ENCODE assay signal across 14 cellular contexts in genomic region chr9:137756045-137756744, GRCh38.
A peak's percentile ranks its signal among the peaks of the same experiment; 100 is the strongest.
DNase-seq lines count a peak whose midpoint lies in the region; ATAC-seq and TF ChIP-seq lines count a peak whose summit lies in the region.
"Had no signal": no experiment of that assay in that cellular context is flagged by ENCODE, and none has a peak within 500 bp of the region (broad histone marks: within the 10 kb centered on the region; RNA-seq: fewer than 3 reads in every experiment).

No MANE protein-coding gene starts in this region.

- H3K9me3 Mint-ChIP-seq in activated naive CD8-positive, alpha-beta T cell (ENCODE audit: low read depth), result no peaks in the 10 kb centered on the region
- peaks cover 7% of the 10 kb centered on the region for H3K9me3 Mint-ChIP-seq in activated naive CD8-positive, alpha-beta T cell treated with anti-CD3 and anti-CD28 coated beads for 36 hours
- peaks cover 21% of the 10 kb centered on the region for H3K9me3 Mint-ChIP-seq in T-helper 2 cell treated with Interferon-gamma antibody and Interleukin-4, amounts not matched to agents 5 μg/mL and 100 μg/mL, for 36 hours
- H3K9me3 Mint-ChIP-seq in memory B cell, result peaks cover 1% of the 10 kb centered on the region
- H3K9me3 Mint-ChIP-seq in type B pancreatic cell, result peaks cover 7% of the 10 kb centered on the region

- DNase-seq in activated naive CD8-positive, alpha-beta T cell treated with anti-CD3 and anti-CD28 coated beads for 36 hours, result no peak
- no peak for DNase-seq in T-helper 2 cell treated with Interferon-gamma antibody and Interleukin-4, amounts not matched to agents 5 μg/mL and 100 μg/mL, for 36 hours (ENCODE audit: low spot score)
- DNase-seq in memory B cell (ENCODE audit: low spot score in 2 of 2) (no peak), type B pancreatic cell (ENCODE audit: extremely low spot score, unreplicated experiment) (no peak), cardiac septum (ENCODE audit: low spot score) (no peak), substantia nigra (lab: John Stamatoyannopoulos, UW) (no peak)
- DNase-seq: esophagus squamous epithelium, mesendoderm, NCI-H187 treated with DMSO at 0.1 percent for 48 hours, NCI-H510A treated with DMSO at 0.1 percent for 48 hours, retina, SHP77 had no signal

- intact Hi-C loops in cardiac septum (cut with DNase I), result no loop called here

- H3K27ac ChIP-seq in substantia nigra (ENCODE audit: low read depth, low read length, poor library complexity, severe bottlenecking), result no peak overlapping the region
- H3K27ac ChIP-seq: esophagus squamous epithelium had no signal

- no peak overlapping the region for H3K4me3 Mint-ChIP-seq in activated naive CD8-positive, alpha-beta T cell
- H3K4me3 Mint-ChIP-seq in activated naive CD8-positive, alpha-beta T cell treated with anti-CD3 and anti-CD28 coated beads for 36 hours, result no peak overlapping the region
- no peak overlapping the region for H3K4me3 Mint-ChIP-seq in T-helper 2 cell treated with Interferon-gamma antibody and Interleukin-4, amounts not matched to agents 5 μg/mL and 100 μg/mL, for 36 hours
- no peak overlapping the region for H3K4me3 Mint-ChIP-seq in memory B cell
- H3K4me3 Mint-ChIP-seq in type B pancreatic cell, result no peak overlapping the region

- ATAC-seq in memory B cell (ENCODE audit: low read depth) (no peak), HG03025 (IDR thresholded peaks at IDR 0.05; ENCODE audit: low FRiP score, unreplicated experiment) (no peak)

- H3K27me3 Mint-ChIP-seq in activated naive CD8-positive, alpha-beta T cell, result no peaks in the 10 kb centered on the region
- H3K27me3 Mint-ChIP-seq in activated naive CD8-positive, alpha-beta T cell treated with anti-CD3 and anti-CD28 coated beads for 36 hours, result no peaks in the 10 kb centered on the region
- no peaks in the 10 kb centered on the region for H3K27me3 Mint-ChIP-seq in T-helper 2 cell treated with Interferon-gamma antibody and Interleukin-4, amounts not matched to agents 5 μg/mL and 100 μg/mL, for 36 hours (ENCODE audit: low read depth)
- H3K27me3 Mint-ChIP-seq in memory B cell (no peaks in the 10 kb centered on the region), type B pancreatic cell (no peaks in the 10 kb centered on the region)

- TF ChIP-seq CTCF in type B pancreatic cell (conservative IDR thresholded peaks at IDR 0.05), result no peak

- peaks cover 22% of the 10 kb centered on the region for H3K4me1 Mint-ChIP-seq in activated naive CD8-positive, alpha-beta T cell (ENCODE audit: low read depth)
- H3K4me1 Mint-ChIP-seq in activated naive CD8-positive, alpha-beta T cell treated with anti-CD3 and anti-CD28 coated beads for 36 hours, result peaks cover 17% of the 10 kb centered on the region
- peaks cover 24% of the 10 kb centered on the region for H3K4me1 Mint-ChIP-seq in T-helper 2 cell treated with Interferon-gamma antibody and Interleukin-4, amounts not matched to agents 5 μg/mL and 100 μg/mL, for 36 hours (ENCODE audit: low read depth)
- H3K4me1 Mint-ChIP-seq in memory B cell (peaks cover 37% of the 10 kb centered on the region), type B pancreatic cell (ENCODE audit: unreplicated experiment) (no peaks in the 10 kb centered on the region)

- peaks cover 28% of the 10 kb centered on the region for H3K36me3 Mint-ChIP-seq in activated naive CD8-positive, alpha-beta T cell
- H3K36me3 Mint-ChIP-seq in activated naive CD8-positive, alpha-beta T cell treated with anti-CD3 and anti-CD28 coated beads for 36 hours, result peaks cover 71% of the 10 kb centered on the region
- H3K36me3 Mint-ChIP-seq in T-helper 2 cell treated with Interferon-gamma antibody and Interleukin-4, amounts not matched to agents 5 μg/mL and 100 μg/mL, for 36 hours (ENCODE audit: low read depth), result peaks cover 83% of the 10 kb centered on the region
- H3K36me3 Mint-ChIP-seq in memory B cell, result peaks cover 61% of the 10 kb centered on the region
- peaks cover 67% of the 10 kb centered on the region for H3K36me3 Mint-ChIP-seq in type B pancreatic cell

- H3K27ac Mint-ChIP-seq in activated naive CD8-positive, alpha-beta T cell, result peak overlapping the region; percentile 11
- no peak overlapping the region for H3K27ac Mint-ChIP-seq in activated naive CD8-positive, alpha-beta T cell treated with anti-CD3 and anti-CD28 coated beads for 36 hours
- H3K27ac Mint-ChIP-seq in T-helper 2 cell treated with Interferon-gamma antibody and Interleukin-4, amounts not matched to agents 5 μg/mL and 100 μg/mL, for 36 hours, result peak overlapping the region; percentile 16
- H3K27ac Mint-ChIP-seq in memory B cell (peak overlapping the region; percentile 98), type B pancreatic cell (peak overlapping the region; percentile 21)
